ENCODE assay signal across 21 cellular contexts in genomic region chr17:54945671-54946070, GRCh38. TPM values are rescaled to one million over a fixed set of nuclear protein-coding genes. Genes with fewer than 3 reads are reported as not detected.
DNase-seq lines count a peak whose midpoint lies in the region; ATAC-seq and TF ChIP-seq lines count a peak whose summit lies in the region.
"Had no signal": no experiment of that assay in that cellular context is flagged by ENCODE, and none has a peak within 500 bp of the region (broad histone marks: within the 10 kb centered on the region; RNA-seq: fewer than 3 reads in every experiment).

No MANE protein-coding gene starts in this region.

- H3K27ac ChIP-seq in KMS-11, result 0 out of 2 replicates have a peak overlapping the region, but pooled peaks have one; percentile 15
- H3K27ac ChIP-seq: A549, HL-60 had no signal

- H3K9me3 ChIP-seq in skeletal muscle satellite cell (replicated peaks; ENCODE audit: low read length), result no peaks in the 10 kb centered on the region
- H3K9me3 ChIP-seq: A549, BE2C had no signal

- H3K36me3 ChIP-seq in KMS-11 (ENCODE audit: insufficient read depth) (no peaks in the 10 kb centered on the region), skeletal muscle satellite cell (ENCODE audit: insufficient read depth, low read length) (no peaks in the 10 kb centered on the region)
- H3K36me3 ChIP-seq: BE2C had no signal

- DNase-seq in cardiac fibroblast (ENCODE audit: low read depth in 2 of 2) (peak; percentile 8 to 26), fibroblast of pulmonary artery (ENCODE audit: low read depth) (peak; percentile 49)
- no peak for DNase-seq in stimulated activated naive CD8-positive, alpha-beta T cell treated with anti-CD3 and anti-CD28 coated beads, Interleukin-15, amount 100 ng/mL, for 72 hours
- DNase-seq: BE2C, DMS53, GDM1, H7, KBM-7, NCI-H1105 treated with DMSO at 0.1 percent for 48 hours, NCI-H2081, NCI-H2171, NCI-H524 treated with DMSO at 0.1 percent for 48 hours, SW 1271 had no signal

- H4K20me1 ChIP-seq in KMS-11 (ENCODE audit: insufficient read depth), result no peaks in the 10 kb centered on the region

- H3K4me3 Mint-ChIP-seq in stimulated activated naive CD8-positive, alpha-beta T cell treated with anti-CD3 and anti-CD28 coated beads, Interleukin-15, amount 100 ng/mL, for 72 hours, result no peak overlapping the region

- no peaks in the 10 kb centered on the region for H3K79me2 ChIP-seq in KMS-11 (ENCODE audit: insufficient read depth, low read depth)

- no peak overlapping the region for H2AFZ ChIP-seq in KMS-11 (ENCODE audit: low read depth)

- H3K4me1 Mint-ChIP-seq in stimulated activated naive CD8-positive, alpha-beta T cell treated with anti-CD3 and anti-CD28 coated beads, Interleukin-15, amount 100 ng/mL, for 72 hours, result peaks cover 17% of the 10 kb centered on the region

- H3K9me3 Mint-ChIP-seq in stimulated activated naive CD8-positive, alpha-beta T cell treated with anti-CD3 and anti-CD28 coated beads, Interleukin-15, amount 100 ng/mL, for 72 hours, result no peaks in the 10 kb centered on the region

- H3K9ac ChIP-seq in KMS-11 (no peak overlapping the region), skeletal muscle satellite cell (ENCODE audit: low read depth, low read length) (peak overlapping the region; percentile 9)

- H3K27me3 Mint-ChIP-seq in stimulated activated naive CD8-positive, alpha-beta T cell treated with anti-CD3 and anti-CD28 coated beads, Interleukin-15, amount 100 ng/mL, for 72 hours, result peaks cover 14% of the 10 kb centered on the region

- ATAC-seq in GM21737 (IDR thresholded peaks at IDR 0.05; ENCODE audit: unreplicated experiment), result no peak
- ATAC-seq in HG03159 (IDR thresholded peaks at IDR 0.05; ENCODE audit: unreplicated experiment), result no peak
- no peak for ATAC-seq in stimulated activated naive CD8-positive, alpha-beta T cell treated with anti-CD3 and anti-CD28 coated beads, Interleukin-15, amount 100 ng/mL, for 72 hours
- ATAC-seq: A549, HepG2, Right ventricle myocardium inferior had no signal

- H3K27ac Mint-ChIP-seq in stimulated activated naive CD8-positive, alpha-beta T cell treated with anti-CD3 and anti-CD28 coated beads, Interleukin-15, amount 100 ng/mL, for 72 hours, result peak overlapping the region in 1 of 2 donors; percentile 80

- H3K4me1 ChIP-seq in KMS-11 (ENCODE audit: low read depth, poor library complexity, severe bottlenecking) (peaks cover 33% of the 10 kb centered on the region), skeletal muscle satellite cell (ENCODE audit: control insufficient read depth, insufficient read depth, low read length) (peaks cover 48% of the 10 kb centered on the region)
- H3K4me1 ChIP-seq: BE2C had no signal

- TF ChIP-seq CTCF in KMS-11 (conservative IDR thresholded peaks at IDR 0.05; ENCODE audit: low read depth, low read length) (no peak), cardiac fibroblast (IDR thresholded peaks at IDR 0.05; ENCODE audit: low read depth, low read length) (no peak), fibroblast of pulmonary artery (IDR thresholded peaks at IDR 0.05; ENCODE audit: low read length, missing control alignments) (no peak)

- H3K4me3 ChIP-seq in KMS-11 (IDR thresholded peaks at IDR 0.05; ENCODE audit: insufficient read depth, low read depth, low read length), result no peak overlapping the region
- no peak overlapping the region for H3K4me3 ChIP-seq in cardiac fibroblast (replicated peaks in 1 of 2; ENCODE audit: low read depth in 2 of 2, low read length in 2 of 2)
- H3K4me3 ChIP-seq in fibroblast of pulmonary artery (replicated peaks; ENCODE audit: low read depth, low read length), result no peak overlapping the region
- no peak overlapping the region for H3K4me3 ChIP-seq in skeletal muscle satellite cell (ENCODE audit: low read length)
- H3K4me3 ChIP-seq: A549 had no signal

- H3K27me3 ChIP-seq in KMS-11 (ENCODE audit: insufficient read depth, low read depth) (no peaks in the 10 kb centered on the region), skeletal muscle satellite cell (ENCODE audit: control insufficient read depth, insufficient read depth, low read length) (no peaks in the 10 kb centered on the region)
- H3K27me3 ChIP-seq: BE2C had no signal

- H3K4me2 ChIP-seq in KMS-11 (peak overlapping the region; percentile 43), skeletal muscle satellite cell (ENCODE audit: low read length) (no peak overlapping the region)
- H3K4me2 ChIP-seq: A549 had no signal

RNA-seq across cellular contexts. Expression of gene COX11, which starts 22.8 kb away (rescaled TPM):
- 57.0 and 90.6 TPM in 2 replicates for total RNA-seq in skeletal muscle satellite cell (2012; rRNA removed)

RNA-seq across cellular contexts. Expression of gene STXBP4, which starts 22.9 kb away (rescaled TPM):
- 13.4 and 17.7 TPM in 2 replicates for total RNA-seq in skeletal muscle satellite cell (2012; rRNA removed)

RNA-seq across cellular contexts. Expression of gene TOM1L1, which starts 45.0 kb away (rescaled TPM):
- 15.1 and 18.0 TPM in 2 replicates for total RNA-seq in skeletal muscle satellite cell (2012; rRNA removed)

Comparison
In these comparisons a context has a peak if more than half of its experiments do, and no peak if none do; other contexts are left out.
1. DNase-seq: peak in cardiac fibroblast (2 of 2) and fibroblast of pulmonary artery (single experiment); none in stimulated activated naive CD8-positive, alpha-beta T cell treated with anti-CD3 and anti-CD28 coated beads, Interleukin-15, amount 100 ng/mL, for 72 hours (0 of 2).